Comparison of ENCODE assay signal across 12 cellular contexts in the genomic region with DNA sequence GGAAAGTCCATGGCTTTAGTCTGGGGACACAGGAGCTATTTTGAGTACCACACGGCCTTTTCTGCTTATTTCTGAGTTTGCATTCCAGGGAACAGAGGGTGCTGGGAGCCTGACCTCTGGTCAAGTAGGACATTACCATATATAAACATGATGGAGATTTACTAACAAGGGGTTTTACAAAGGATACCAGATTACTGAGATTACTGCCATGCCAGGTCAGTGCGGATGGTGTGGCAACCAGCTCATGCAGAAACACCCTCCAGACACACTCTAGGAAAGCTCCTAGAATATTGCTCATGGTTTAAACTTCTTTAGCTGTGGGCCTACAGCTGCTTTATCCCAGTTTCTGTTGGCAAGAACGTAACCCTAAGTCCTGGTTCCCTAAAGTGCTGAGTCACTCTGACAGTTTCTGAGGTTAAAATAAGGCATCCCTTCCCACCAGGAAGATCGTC. TPM values are rescaled to one million over a fixed set of nuclear protein-coding genes. Genes with fewer than 3 reads are reported as not detected.
DNase-seq lines count a peak whose midpoint lies in the region; ATAC-seq and TF ChIP-seq lines count a peak whose summit lies in the region.
"Had no signal": no experiment of that assay in that cellular context is flagged by ENCODE, and none has a peak within 500 bp of the region (broad histone marks: within the 10 kb centered on the region; RNA-seq: fewer than 3 reads in every experiment).

No MANE protein-coding gene starts in this region.

- H3K4me3 ChIP-seq in astrocyte of the spinal cord (ENCODE audit: low read depth, low read length) (no peak overlapping the region), skeletal muscle cell (ENCODE audit: low read depth, low read length) (no peak overlapping the region)
- H3K4me3 ChIP-seq: thyroid gland had no signal

- H3K36me3 Mint-ChIP-seq in T-cell = no peaks in the 10 kb centered on the region

- no peaks in the 10 kb centered on the region for H3K9me3 Mint-ChIP-seq in T-cell
- H3K9me3 Mint-ChIP-seq: nephron; T-helper 2 cell treated with Interferon-gamma antibody and Interleukin-4, amounts not matched to agents 5 μg/mL and 100 μg/mL, for 36 hours had no signal

- no peaks in the 10 kb centered on the region for H3K4me1 Mint-ChIP-seq in T-cell
- H3K4me1 Mint-ChIP-seq: nephron had no signal

- CTCF ChIA-PET in T-cell (lab: Charles Lee) = no interaction called here

- no peaks in the 10 kb centered on the region for H3K27me3 Mint-ChIP-seq in T-cell

- intact Hi-C loops in left ventricle myocardium superior (cut with micrococcal nuclease) = no loop called here

- in situ Hi-C loops in astrocyte of the spinal cord (cut with HindIII; ENCODE audit: low sequenced_read_pairs) = no loop called here

- POLR2A ChIA-PET in T-cell (lab: Charles Lee) = no interaction called here

- H3K27ac Mint-ChIP-seq in T-cell = no peak overlapping the region
- H3K27ac Mint-ChIP-seq: nephron; T-helper 2 cell treated with Interferon-gamma antibody and Interleukin-4, amounts not matched to agents 5 μg/mL and 100 μg/mL, for 36 hours had no signal

- no peak overlapping the region for H3K4me3 Mint-ChIP-seq in T-cell
- H3K4me3 Mint-ChIP-seq: nephron; T-helper 2 cell treated with Interferon-gamma antibody and Interleukin-4, amounts not matched to agents 5 μg/mL and 100 μg/mL, for 36 hours had no signal

- DNase-seq in H4 (ENCODE audit: low spot score) (peak; percentile 94), astrocyte of the spinal cord (ENCODE audit: low read depth, low spot score) (peak; percentile 75), left ventricle myocardium superior (no peak), skeletal muscle cell (ENCODE audit: low read depth) (peak; percentile 67), T-cell (no peak), NCI-H146 (lab: John Stamatoyannopoulos, UW) (no peak), NCI-H146 treated with DMSO at 0.1 percent for 48 hours (lab: John Stamatoyannopoulos, UW; ENCODE audit: unreplicated experiment) (no peak)
- no peak for DNase-seq in stimulated activated CD4-positive, alpha-beta T cell treated with anti-CD3 and anti-CD28 coated beads, Interleukin-2, amount 100 ng/mL, for 24 hours
- DNase-seq: NCI-H1105 treated with DMSO at 0.1 percent for 48 hours, thyroid gland had no signal

- ATAC-seq in left ventricle myocardium superior (peak; percentile 62), T-cell (replicated peaks in 1 of 4) (no peak)

- TF ChIP-seq CTCF in astrocyte of the spinal cord (IDR thresholded peaks at IDR 0.05; ENCODE audit: low read depth, low read length) = no peak

RNA-seq across cellular contexts. Expression of gene AGTR1, which starts 54.3 kb away (rescaled TPM):
- 0.45 and 0.53 TPM in 2 replicates for total RNA-seq in H4 (2014; rRNA removed; shearing (Covaris generic))
- 2.2 TPM for total RNA-seq in left ventricle myocardium superior
- total RNA-seq in T-cell = not detected

Comparison
In these comparisons a context has a peak if more than half of its experiments do, and no peak if none do; other contexts are left out.
1. DNase-seq: peak in H4 (single experiment), astrocyte of the spinal cord (single experiment) and skeletal muscle cell (single experiment); none in left ventricle myocardium superior (single experiment), T-cell (0 of 34), stimulated activated CD4-positive, alpha-beta T cell treated with anti-CD3 and anti-CD28 coated beads, Interleukin-2, amount 100 ng/mL, for 24 hours (0 of 2), NCI-H146 (single experiment) and NCI-H146 treated with DMSO at 0.1 percent for 48 hours (single experiment).